In genomic region chr1:155127105-155127671, GRCh38 we compare ENCODE assay signal across 7 cellular contexts. TPM values are rescaled to one million over a fixed set of nuclear protein-coding genes. Genes with fewer than 3 reads are reported as not detected.
DNase-seq lines count a peak whose midpoint lies in the region; ATAC-seq and TF ChIP-seq lines count a peak whose summit lies in the region.

No MANE protein-coding gene starts in this region.

- peaks cover 2% of the 10 kb centered on the region for H3K9me3 ChIP-seq in iPS-18c (ENCODE audit: control insufficient read depth, insufficient read depth, low read length)

- no peak for TF ChIP-seq CTCF in GM12865 (IDR thresholded peaks at IDR 0.05; ENCODE audit: insufficient read depth, low read depth, low read length, missing control alignments)
- no peak for TF ChIP-seq CTCF in MCF 10A (IDR thresholded peaks at IDR 0.05; ENCODE audit: unreplicated experiment)

- ATAC-seq in HG02763 (IDR thresholded peaks at IDR 0.05; ENCODE audit: unreplicated experiment): no peak

- peak overlapping the region; percentile 90 for H3K27ac Mint-ChIP-seq in MCF 10A (ENCODE audit: low read depth, unreplicated experiment)

- peaks cover 60% of the 10 kb centered on the region for H3K4me1 Mint-ChIP-seq in MCF 10A (ENCODE audit: insufficient read depth, unreplicated experiment)

- no peak for DNase-seq in GM12865 (ENCODE audit: low read depth)
- DNase-seq in NCI-H748 (lab: John Stamatoyannopoulos, UW; ENCODE audit: unreplicated experiment): peak; percentile 76
- peak; percentile 99 for DNase-seq in MCF 10A (ENCODE audit: unreplicated experiment)
- peak; percentile 77 for DNase-seq in retina
- DNase-seq in T1000 (lab: John Stamatoyannopoulos, UW): no peak

- intact Hi-C loops in MCF 10A (cut with micrococcal nuclease): loop anchor here (1.0 kb wide), 1 partner anchor 40 kb away; no protein-coding TSS in a partner anchor

- POLR2A ChIA-PET in MCF 10A (lab: Yijun Ruan, JAX): interaction anchor here (0.7 to 11.9 kb wide), 14 partner anchors 10 to 190 kb away, joined by 3 to 238 read pairs (median 7); partner anchors contain the start of genes CKS1B, DPM3, KRTCAP2 and PMVK

- CTCF ChIA-PET in MCF 10A (lab: Yijun Ruan, JAX): interaction anchor here (0.6 to 14.0 kb wide), 10 partner anchors 10 to 305 kb away, joined by 3 to 161 read pairs (median 28); partner anchors contain the start of gene KRTCAP2

- H3K9me3 Mint-ChIP-seq in MCF 10A (ENCODE audit: unreplicated experiment): no peaks in the 10 kb centered on the region

- peak overlapping the region; percentile 22 for H3K4me3 ChIP-seq in GM12865 (ENCODE audit: low read depth, low read length)
- peak overlapping the region; percentile 64 for H3K4me3 ChIP-seq in iPS-18c (ENCODE audit: insufficient read depth, low read depth, low read length)

- H3K4me3 Mint-ChIP-seq in MCF 10A (ENCODE audit: unreplicated experiment): peak overlapping the region; percentile 100

- H3K27me3 Mint-ChIP-seq in MCF 10A (ENCODE audit: insufficient read depth, unreplicated experiment): no peaks in the 10 kb centered on the region

- H3K36me3 Mint-ChIP-seq in MCF 10A (ENCODE audit: insufficient read depth, unreplicated experiment): peaks cover 48% of the 10 kb centered on the region

- no TSS peak for BruUV-seq in MCF 10A (replicated peaks; lab: Mats Ljungman, UMichigan)

RNA-seq across cellular contexts. Expression of gene EFNA1, which starts 0.5 kb away (rescaled TPM):
- 38.9 and 42.3 TPM in 2 replicates for total RNA-seq in MCF 10A (2022)

RNA-seq across cellular contexts. Expression of gene SLC50A1, which starts 8.5 kb away (rescaled TPM):
- total RNA-seq in MCF 10A (2022): 91.2 and 97.8 TPM in 2 replicates

RNA-seq across cellular contexts. Expression of gene DPM3, which starts 13.1 kb away (rescaled TPM):
- 79.7 and 86.4 TPM in 2 replicates for total RNA-seq in MCF 10A (2022)

RNA-seq across cellular contexts. Expression of gene KRTCAP2, which starts 45.9 kb away (rescaled TPM):
- total RNA-seq in MCF 10A (2022): 313 and 383 TPM in 2 replicates

RNA-seq across cellular contexts. Expression of gene TRIM46, which starts 46.5 kb away (rescaled TPM):
- total RNA-seq in MCF 10A (2022): 0.21 and 0.32 TPM in 2 replicates

Comparison
In these comparisons a context has a peak if more than half of its experiments do, and no peak if none do; other contexts are left out.
1. DNase-seq: peak in NCI-H748 (single experiment), MCF 10A (single experiment) and retina (single experiment); none in GM12865 (single experiment) and T1000 (single experiment).